Comparison of ENCODE assay signal across 30 cellular contexts in the genomic region with DNA sequence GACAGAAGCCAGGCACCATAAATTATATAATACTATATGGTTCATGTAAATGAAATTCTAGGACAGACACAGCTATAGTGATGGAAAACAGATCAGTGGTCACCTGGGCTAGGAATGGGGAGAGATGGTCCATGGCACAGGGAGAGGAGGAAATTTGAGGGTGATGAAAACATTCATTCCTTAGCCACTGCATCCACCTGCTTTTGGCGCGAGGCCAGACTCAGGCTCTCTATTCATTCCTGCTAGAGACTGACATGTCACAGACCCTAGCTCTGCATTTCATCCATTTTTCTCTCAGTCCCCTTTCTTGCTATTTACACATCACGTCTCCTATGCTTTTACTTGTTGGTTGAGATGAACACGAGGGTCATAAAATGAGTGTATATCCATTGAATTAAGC.
"Had no signal": no experiment of that assay in that cellular context is flagged by ENCODE, and none has a peak within 500 bp of the region (broad histone marks: within the 10 kb centered on the region; RNA-seq: fewer than 3 reads in every experiment).

No MANE protein-coding gene starts in this region.

- H3K9me3 ChIP-seq: adrenal gland, body of pancreas, esophagus muscularis mucosa, neutrophil, ovary, uterus had no signal

- DNase-seq: activated CD4-positive, alpha-beta T cell treated with anti-CD3 and anti-CD28 coated beads for 48 hours; activated CD4-positive, alpha-beta T cell treated with anti-CD3 and anti-CD28 coated beads, Interleukin-2, amount 50 U/mL, for 48 hours; activated CD8-positive, alpha-beta memory T cell treated with anti-CD3 and anti-CD28 coated beads for 24 hours; activated effector memory CD4-positive, alpha-beta T cell treated with Interleukin-2 at 50 U/mL for 16 hours; activated naive CD4-positive, alpha-beta T cell treated with anti-CD3 and anti-CD28 coated beads for 36 hours; activated naive CD8-positive, alpha-beta T cell treated with anti-CD3 and anti-CD28 coated beads for 36 hours; adrenal gland; aorta; dermis blood vessel endothelial cell; effector CD4-positive, alpha-beta T cell; foreskin keratinocyte; left colon; naive B cell; nephron progenitor cell; ovary; small intestine; stimulated activated CD4-positive, alpha-beta T cell treated with anti-CD3 and anti-CD28 coated beads, Interleukin-4, amount 100 ng/mL, for 24 hours; stimulated activated naive CD8-positive, alpha-beta T cell treated with anti-CD3 and anti-CD28 coated beads, Interleukin-15, amount 100 ng/mL, for 72 hours; T-helper 9 cell; uterus had no signal

- H3K27me3 Mint-ChIP-seq: activated naive CD8-positive, alpha-beta T cell treated with anti-CD3 and anti-CD28 coated beads for 36 hours; naive B cell; progenitor cell of endocrine pancreas; stimulated activated memory B cell treated with anti-CD40 and anti-IgM and Interleukin-4, amounts not matched to agents 10 μg/mL and 1 μg/mL and 100 μg/mL, for 72 hours; stimulated activated naive CD8-positive, alpha-beta T cell treated with anti-CD3 and anti-CD28 coated beads, Interleukin-15, amount 100 ng/mL, for 72 hours; type B pancreatic cell had no signal

- H3K4me3 Mint-ChIP-seq: activated naive CD4-positive, alpha-beta T cell treated with anti-CD3 and anti-CD28 coated beads for 36 hours; activated naive CD8-positive, alpha-beta T cell treated with anti-CD3 and anti-CD28 coated beads for 36 hours; mesothelial cell of epicardium; naive B cell; nephron progenitor cell; stimulated activated memory B cell treated with anti-CD40 and anti-IgM and Interleukin-4, amounts not matched to agents 10 μg/mL and 1 μg/mL and 100 μg/mL, for 72 hours; stimulated activated naive CD8-positive, alpha-beta T cell treated with anti-CD3 and anti-CD28 coated beads, Interleukin-15, amount 100 ng/mL, for 72 hours; type B pancreatic cell had no signal

- H3K4me1 ChIP-seq: adrenal gland, body of pancreas, esophagus muscularis mucosa, foreskin keratinocyte, uterus had no signal

- H3K9me3 Mint-ChIP-seq: activated naive CD4-positive, alpha-beta T cell treated with anti-CD3 and anti-CD28 coated beads for 36 hours; nephron progenitor cell; stimulated activated memory B cell treated with anti-CD40 and anti-IgM and Interleukin-4, amounts not matched to agents 10 μg/mL and 1 μg/mL and 100 μg/mL, for 72 hours; stimulated activated naive CD8-positive, alpha-beta T cell treated with anti-CD3 and anti-CD28 coated beads, Interleukin-15, amount 100 ng/mL, for 72 hours had no signal

- H3K4me3 ChIP-seq: adrenal gland, body of pancreas, esophagus muscularis mucosa, ovary, uterus had no signal

- H3K36me3 ChIP-seq: adrenal gland, esophagus muscularis mucosa, neutrophil, ovary, uterus had no signal

- H3K27ac ChIP-seq: adrenal gland, body of pancreas, esophagus muscularis mucosa, foreskin keratinocyte, neutrophil, ovary, uterus, VCaP had no signal

- H3K36me3 Mint-ChIP-seq: activated naive CD8-positive, alpha-beta T cell treated with anti-CD3 and anti-CD28 coated beads for 36 hours; naive B cell; stimulated activated memory B cell treated with anti-CD40 and anti-IgM and Interleukin-4, amounts not matched to agents 10 μg/mL and 1 μg/mL and 100 μg/mL, for 72 hours; type B pancreatic cell had no signal

- ATAC-seq: activated CD4-positive, CD25-positive, alpha-beta regulatory T cell treated with anti-CD3 and anti-CD28 coated beads, Interleukin-2, amount 50 U/mL, for 24 hours; body of pancreas; foreskin keratinocyte; left colon; sciatic nerve; stimulated activated memory B cell treated with anti-CD40 and anti-IgM and Interleukin-4, amounts not matched to agents 10 μg/mL and 1 μg/mL and 100 μg/mL, for 72 hours; stimulated activated naive CD8-positive, alpha-beta T cell treated with anti-CD3 and anti-CD28 coated beads, Interleukin-15, amount 100 ng/mL, for 72 hours had no signal

- H3K4me1 Mint-ChIP-seq: activated naive CD8-positive, alpha-beta T cell treated with anti-CD3 and anti-CD28 coated beads for 36 hours; naive B cell; stimulated activated memory B cell treated with anti-CD40 and anti-IgM and Interleukin-4, amounts not matched to agents 10 μg/mL and 1 μg/mL and 100 μg/mL, for 72 hours; stimulated activated naive CD8-positive, alpha-beta T cell treated with anti-CD3 and anti-CD28 coated beads, Interleukin-15, amount 100 ng/mL, for 72 hours had no signal

- H3K27me3 ChIP-seq: adrenal gland, body of pancreas, esophagus muscularis mucosa, foreskin keratinocyte, neutrophil, ovary, uterus had no signal

- H3K27ac Mint-ChIP-seq: activated naive CD4-positive, alpha-beta T cell treated with anti-CD3 and anti-CD28 coated beads for 36 hours; activated naive CD8-positive, alpha-beta T cell treated with anti-CD3 and anti-CD28 coated beads for 36 hours; mesothelial cell of epicardium; naive B cell; nephron progenitor cell; progenitor cell of endocrine pancreas; stimulated activated memory B cell treated with anti-CD40 and anti-IgM and Interleukin-4, amounts not matched to agents 10 μg/mL and 1 μg/mL and 100 μg/mL, for 72 hours; type B pancreatic cell had no signal
